Comparison of ENCODE assay signal across 16 cellular contexts in the genomic region with DNA sequence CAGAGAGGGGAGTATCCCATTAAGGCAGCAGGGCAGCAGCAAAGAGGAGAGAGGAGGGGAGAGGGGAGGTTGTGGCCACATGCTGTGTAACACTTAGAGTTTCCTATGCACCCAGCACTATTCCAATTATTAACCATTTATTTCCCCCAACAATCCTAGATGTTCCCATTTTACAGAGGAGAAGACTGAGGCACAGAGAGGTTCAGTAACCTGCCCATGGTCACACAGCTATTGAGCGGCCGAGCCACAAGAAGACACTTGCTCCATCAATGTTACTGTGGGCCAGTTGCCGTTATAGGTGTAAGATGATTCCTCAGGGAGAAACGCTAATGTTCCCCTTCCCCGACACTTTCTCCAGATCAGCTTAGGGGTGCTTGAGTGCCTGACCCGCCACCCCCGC.
"Had no signal": no experiment of that assay in that cellular context is flagged by ENCODE, and none has a peak within 500 bp of the region (broad histone marks: within the 10 kb centered on the region; RNA-seq: fewer than 3 reads in every experiment).

No MANE protein-coding gene starts in this region.

- H3K36me3 ChIP-seq: neutrophil, pancreas, thoracic aorta, WERI-Rb-1 had no signal

- DNase-seq: activated CD4-positive, alpha-beta T cell treated with anti-CD3 and anti-CD28 coated beads for 1 hour; activated gamma-delta T cell treated with Interleukin-2 at 50 U/mL for 16 hours; effector memory CD8-positive, alpha-beta T cell; foreskin fibroblast; glutamatergic neuron; hippocampal formation; left cardiac atrium; mesendoderm; stimulated activated CD4-positive, alpha-beta T cell treated with anti-CD3 and anti-CD28 coated beads, Interleukin-2, amount 100 ng/mL, for 24 hours; WERI-Rb-1 had no signal

- H3K27ac ChIP-seq: neutrophil, WERI-Rb-1 had no signal

- H3K27me3 ChIP-seq: neutrophil, pancreas had no signal

- H3K4me3 Mint-ChIP-seq: effector memory CD8-positive, alpha-beta T cell; natural killer cell treated with Interleukin-12 subunit alpha and Interleukin-12 subunit beta and Interleukin-15 and Interleukin-18, amount 100 ng/mL, for 72 hours; stimulated activated naive CD8-positive, alpha-beta T cell treated with anti-CD3 and anti-CD28 coated beads, Interleukin-15, Interleukin-2, amounts not matched to agents 100 ng/mL and 50 ng/mL, for 24 hours had no signal

- H3K9me3 Mint-ChIP-seq: activated naive CD4-positive, alpha-beta T cell treated with anti-CD3 and anti-CD28 coated beads, Interleukin-2, amount 50 U/mL, for 72 hours; effector memory CD8-positive, alpha-beta T cell; natural killer cell treated with Interleukin-12 subunit alpha and Interleukin-12 subunit beta and Interleukin-15 and Interleukin-18, amount 100 ng/mL, for 72 hours; stimulated activated naive CD8-positive, alpha-beta T cell treated with anti-CD3 and anti-CD28 coated beads, Interleukin-15, Interleukin-2, amounts not matched to agents 100 ng/mL and 50 ng/mL, for 24 hours had no signal

- H3K36me3 Mint-ChIP-seq: activated naive CD4-positive, alpha-beta T cell treated with anti-CD3 and anti-CD28 coated beads, Interleukin-2, amount 50 U/mL, for 72 hours; natural killer cell treated with Interleukin-12 subunit alpha and Interleukin-12 subunit beta and Interleukin-15 and Interleukin-18, amount 100 ng/mL, for 72 hours had no signal

- H3K9me3 ChIP-seq: neutrophil, pancreas, thoracic aorta had no signal

- H3K27ac Mint-ChIP-seq: activated naive CD4-positive, alpha-beta T cell treated with anti-CD3 and anti-CD28 coated beads, Interleukin-2, amount 50 U/mL, for 72 hours; effector memory CD8-positive, alpha-beta T cell; natural killer cell treated with Interleukin-12 subunit alpha and Interleukin-12 subunit beta and Interleukin-15 and Interleukin-18, amount 100 ng/mL, for 72 hours; stimulated activated naive CD8-positive, alpha-beta T cell treated with anti-CD3 and anti-CD28 coated beads, Interleukin-15, Interleukin-2, amounts not matched to agents 100 ng/mL and 50 ng/mL, for 24 hours had no signal
